ENCODE assay signal across 20 cellular contexts in genomic region chr6:31472259-31472658, GRCh38. TPM values are rescaled to one million over a fixed set of nuclear protein-coding genes. Genes with fewer than 3 reads are reported as not detected.
DNase-seq lines count a peak whose midpoint lies in the region; ATAC-seq lines count a peak whose summit lies in the region.
"Had no signal": no experiment of that assay in that cellular context is flagged by ENCODE, and none has a peak within 500 bp of the region (broad histone marks: within the 10 kb centered on the region; RNA-seq: fewer than 3 reads in every experiment).

No MANE protein-coding gene starts in this region.

- no peaks in the 10 kb centered on the region for H3K9me3 ChIP-seq in CD4-positive, alpha-beta memory T cell (ENCODE audit: control insufficient read depth in 1 of 2, low read length in 2 of 2)
- H3K9me3 ChIP-seq: BE2C had no signal

- H3K36me3 Mint-ChIP-seq in activated CD4-positive, alpha-beta memory T cell treated with anti-CD3 and anti-CD28 coated beads for 36 hours, result peaks cover 2% of the 10 kb centered on the region
- H3K36me3 Mint-ChIP-seq in activated CD4-positive, alpha-beta memory T cell treated with anti-CD3 and anti-CD28 coated beads, Interleukin-2, amount 10 ng/mL, durations not matched to agents 7 days and 5 days (ENCODE audit: low read depth), result peaks cover 33% of the 10 kb centered on the region
- H3K36me3 Mint-ChIP-seq in CD4-positive, alpha-beta memory T cell, result peaks cover 0 to 45% of the 10 kb centered on the region in 2 donors
- peaks cover 13% of the 10 kb centered on the region for H3K36me3 Mint-ChIP-seq in central memory CD8-positive, alpha-beta T cell (ENCODE audit: insufficient read depth)

- H3K4me3 ChIP-seq in CD4-positive, alpha-beta memory T cell (ENCODE audit: low read length in 2 of 2), result no peak overlapping the region

- peak overlapping the region; percentile 59 for H3K27ac Mint-ChIP-seq in activated CD4-positive, alpha-beta memory T cell treated with anti-CD3 and anti-CD28 coated beads for 36 hours
- H3K27ac Mint-ChIP-seq in activated CD4-positive, alpha-beta memory T cell treated with anti-CD3 and anti-CD28 coated beads, Interleukin-2, amount 10 ng/mL, durations not matched to agents 7 days and 5 days, result no peak overlapping the region
- peak overlapping the region in 6 of 7 donors; percentile 4 to 85 (median 66) for H3K27ac Mint-ChIP-seq in CD4-positive, alpha-beta memory T cell
- H3K27ac Mint-ChIP-seq in central memory CD8-positive, alpha-beta T cell (ENCODE audit: low read depth), result peak overlapping the region; percentile 45

- H3K27me3 Mint-ChIP-seq in activated CD4-positive, alpha-beta memory T cell treated with anti-CD3 and anti-CD28 coated beads for 36 hours, result no peaks in the 10 kb centered on the region
- no peaks in the 10 kb centered on the region for H3K27me3 Mint-ChIP-seq in activated CD4-positive, alpha-beta memory T cell treated with anti-CD3 and anti-CD28 coated beads, Interleukin-2, amount 10 ng/mL, durations not matched to agents 7 days and 5 days
- no peaks in the 10 kb centered on the region for H3K27me3 Mint-ChIP-seq in CD4-positive, alpha-beta memory T cell
- no peaks in the 10 kb centered on the region for H3K27me3 Mint-ChIP-seq in central memory CD8-positive, alpha-beta T cell

- peaks cover 77% of the 10 kb centered on the region for H3K4me1 ChIP-seq in CD4-positive, alpha-beta memory T cell (ENCODE audit: insufficient read depth, low read length)
- H3K4me1 ChIP-seq: BE2C had no signal

- no peak overlapping the region for H3K4me3 Mint-ChIP-seq in activated CD4-positive, alpha-beta memory T cell treated with anti-CD3 and anti-CD28 coated beads for 36 hours
- H3K4me3 Mint-ChIP-seq in activated CD4-positive, alpha-beta memory T cell treated with anti-CD3 and anti-CD28 coated beads, Interleukin-2, amount 10 ng/mL, durations not matched to agents 7 days and 5 days, result no peak overlapping the region
- peak overlapping the region in 1 of 8 donors; percentile 72 for H3K4me3 Mint-ChIP-seq in CD4-positive, alpha-beta memory T cell
- H3K4me3 Mint-ChIP-seq in central memory CD8-positive, alpha-beta T cell, result no peak overlapping the region

- CTCF ChIA-PET in activated CD4-positive, alpha-beta memory T cell treated with anti-CD3 and anti-CD28 coated beads for 36 hours (lab: Charles Lee), result interaction anchor here (0.6 to 1.7 kb wide), 3 partner anchors 21 to 258 kb away, joined by 3 to 5 read pairs (median 4); no protein-coding TSS in a partner anchor
- CTCF ChIA-PET in activated CD4-positive, alpha-beta memory T cell treated with anti-CD3 and anti-CD28 coated beads, Interleukin-2, amount 10 ng/mL, durations not matched to agents 7 days and 5 days (lab: Charles Lee), result interaction anchor here (2.5 kb wide), 1 partner anchor 30 kb away, joined by 9 read pairs; no protein-coding TSS in a partner anchor
- CTCF ChIA-PET in CD4-positive, alpha-beta memory T cell (lab: Charles Lee; ENCODE audit: partially characterized antibody), result interaction anchor here (0.6 to 1.2 kb wide), 2 partner anchors 10 to 17 kb away, joined by 3 read pairs; no protein-coding TSS in a partner anchor

- H3K9me3 Mint-ChIP-seq in activated CD4-positive, alpha-beta memory T cell treated with anti-CD3 and anti-CD28 coated beads for 36 hours, result no peaks in the 10 kb centered on the region
- no peaks in the 10 kb centered on the region for H3K9me3 Mint-ChIP-seq in activated CD4-positive, alpha-beta memory T cell treated with anti-CD3 and anti-CD28 coated beads, Interleukin-2, amount 10 ng/mL, durations not matched to agents 7 days and 5 days
- no peaks in the 10 kb centered on the region for H3K9me3 Mint-ChIP-seq in CD4-positive, alpha-beta memory T cell
- H3K9me3 Mint-ChIP-seq in central memory CD8-positive, alpha-beta T cell, result no peaks in the 10 kb centered on the region

- H3K27ac ChIP-seq in CD4-positive, alpha-beta memory T cell (ENCODE audit: low read depth, low read length), result no peak overlapping the region

- POLR2A ChIA-PET in activated CD4-positive, alpha-beta memory T cell treated with anti-CD3 and anti-CD28 coated beads for 36 hours (lab: Charles Lee), result no interaction called here
- POLR2A ChIA-PET in activated CD4-positive, alpha-beta memory T cell treated with anti-CD3 and anti-CD28 coated beads, Interleukin-2, amount 10 ng/mL, durations not matched to agents 7 days and 5 days (lab: Charles Lee), result interaction anchor here (1.4 to 1.7 kb wide), 2 partner anchors 9 to 10 kb away, joined by 4 read pairs; no protein-coding TSS in a partner anchor
- POLR2A ChIA-PET in CD4-positive, alpha-beta memory T cell (lab: Charles Lee; ENCODE audit: partially characterized antibody), result interaction anchor here (2.9 kb wide), 1 partner anchor 11 kb away, joined by 24 read pairs; no protein-coding TSS in a partner anchor

- peaks cover 86% of the 10 kb centered on the region for H3K4me1 Mint-ChIP-seq in activated CD4-positive, alpha-beta memory T cell treated with anti-CD3 and anti-CD28 coated beads for 36 hours (ENCODE audit: low read depth)
- peaks cover 59% of the 10 kb centered on the region for H3K4me1 Mint-ChIP-seq in activated CD4-positive, alpha-beta memory T cell treated with anti-CD3 and anti-CD28 coated beads, Interleukin-2, amount 10 ng/mL, durations not matched to agents 7 days and 5 days
- peaks cover 63 to 94% (median 82%) of the 10 kb centered on the region in 4 donors for H3K4me1 Mint-ChIP-seq in CD4-positive, alpha-beta memory T cell
- H3K4me1 Mint-ChIP-seq in central memory CD8-positive, alpha-beta T cell, result peaks cover 82% of the 10 kb centered on the region

- no peak for DNase-seq in activated CD4-positive, alpha-beta memory T cell treated with anti-CD3 and anti-CD28 coated beads for 36 hours
- no peak for DNase-seq in activated CD4-positive, alpha-beta memory T cell treated with anti-CD3 and anti-CD28 coated beads, Interleukin-2, amount 10 ng/mL, durations not matched to agents 7 days and 5 days
- DNase-seq in CD4-positive, alpha-beta memory T cell, result no peak
- DNase-seq in central memory CD8-positive, alpha-beta T cell (ENCODE audit: low spot score in 2 of 2), result no peak
- DNase-seq in stimulated activated naive CD8-positive, alpha-beta T cell treated with anti-CD3 and anti-CD28 coated beads, Interleukin-15, Interleukin-2, amounts not matched to agents 100 U/mL and 50 U/mL, for 24 hours, result no peak
- DNase-seq in A172 (ENCODE audit: low spot score) (no peak), sciatic nerve (ENCODE audit: low spot score) (no peak)
- DNase-seq: BE2C, DMS79 treated with DMSO at 0.1 percent for 48 hours, MM.1S, NCI-H1092 treated with DMSO at 0.1 percent for 48 hours, NCI-H146, NCI-H2029 treated with DMSO at 0.1 percent for 48 hours, NCI-H2171 treated with DMSO at 0.1 percent for 48 hours, NCI-H446 treated with DMSO at 0.1 percent for 48 hours, NCI-H69 had no signal

- H3K36me3 ChIP-seq in CD4-positive, alpha-beta memory T cell (ENCODE audit: insufficient read depth, low read length), result no peaks in the 10 kb centered on the region
- H3K36me3 ChIP-seq: BE2C had no signal

- no peaks in the 10 kb centered on the region for H3K27me3 ChIP-seq in CD4-positive, alpha-beta memory T cell (ENCODE audit: insufficient read depth, low read length)

- ATAC-seq in central memory CD8-positive, alpha-beta T cell (replicated peaks; ENCODE audit: extremely low read depth, poor library complexity, severe bottlenecking), result no peak
- peak; percentile 84 for ATAC-seq in stimulated activated naive CD8-positive, alpha-beta T cell treated with anti-CD3 and anti-CD28 coated beads, Interleukin-15, Interleukin-2, amounts not matched to agents 100 U/mL and 50 U/mL, for 24 hours
- no peak for ATAC-seq in sciatic nerve
- ATAC-seq: Right ventricle myocardium inferior had no signal

- intact Hi-C loops in activated CD4-positive, alpha-beta memory T cell treated with anti-CD3 and anti-CD28 coated beads for 36 hours (cut with micrococcal nuclease), result loop anchor here (1.0 kb wide), 1 partner anchor 9 kb away; no protein-coding TSS in a partner anchor
- intact Hi-C loops in CD4-positive, alpha-beta memory T cell (cut with micrococcal nuclease), result no loop called here
- intact Hi-C loops in sciatic nerve (cut with DNase I), result no loop called here

RNA-seq across cellular contexts. Expression of gene MICB, which starts 25.7 kb away (rescaled TPM):
- total RNA-seq in activated CD4-positive, alpha-beta memory T cell treated with anti-CD3 and anti-CD28 coated beads for 36 hours, result 10 to 100 TPM; 21.1 to 23.2 TPM
- total RNA-seq in activated CD4-positive, alpha-beta memory T cell treated with anti-CD3 and anti-CD28 coated beads, Interleukin-2, amount 10 ng/mL, durations not matched to agents 7 days and 5 days, result 10 to 100 TPM; 60.8 to 62.9 TPM
- total RNA-seq in CD4-positive, alpha-beta memory T cell, result 10 to 100 TPM; 21.4 to 26.3 TPM
- 10 to 100 TPM in 1 of 2 donors, 1 to 10 TPM in 1; 8.0 to 11.5 TPM for polyA plus RNA-seq in CD4-positive, alpha-beta memory T cell
- 16.5 and 17.1 TPM in 2 replicates for total RNA-seq in A172 (2014; rRNA removed; shearing (Covaris generic))
- total RNA-seq in sciatic nerve, result 2.9 TPM

RNA-seq across cellular contexts. Expression of gene MCCD1, which starts 56.5 kb away (rescaled TPM):
- not detected for total RNA-seq in activated CD4-positive, alpha-beta memory T cell treated with anti-CD3 and anti-CD28 coated beads for 36 hours
- not detected for total RNA-seq in activated CD4-positive, alpha-beta memory T cell treated with anti-CD3 and anti-CD28 coated beads, Interleukin-2, amount 10 ng/mL, durations not matched to agents 7 days and 5 days
- not detected for total RNA-seq in CD4-positive, alpha-beta memory T cell
- not detected for polyA plus RNA-seq in CD4-positive, alpha-beta memory T cell
- total RNA-seq in A172 (2014; rRNA removed; shearing (Covaris generic)), result not detected in 2 replicates
- total RNA-seq in sciatic nerve, result not detected
- total RNA-seq: H1, LHCN-M2, OCI-LY7, Right ventricle myocardium inferior had no signal
- polyA plus RNA-seq: H1 had no signal
